In genomic region chr10:80471715-80472233, GRCh38 we compare ENCODE assay signal across 8 cellular contexts.
DNase-seq lines count a peak whose midpoint lies in the region; ATAC-seq lines count a peak whose summit lies in the region.

No MANE protein-coding gene starts in this region.

- no peaks in the 10 kb centered on the region for H3K9me3 Mint-ChIP-seq in activated naive CD8-positive, alpha-beta T cell (ENCODE audit: low read depth)

- DNase-seq in DMS53 treated with DMSO at 0.1 percent for 48 hours (lab: John Stamatoyannopoulos, UW; ENCODE audit: unreplicated experiment) = peak; percentile 24
- DNase-seq in stimulated activated CD4-positive, alpha-beta T cell treated with anti-CD3 and anti-CD28 coated beads, Interleukin-1b, Interleukin-23, amount 100 ng/mL, for 48 hours = peak; percentile 70
- DNase-seq in iPS-NIHi7 (ENCODE audit: extremely low spot score) = no peak
- DNase-seq in SW 1271 (lab: John Stamatoyannopoulos, UW) = no peak
- DNase-seq in NCI-H524 (lab: John Stamatoyannopoulos, UW) = no peak

- peaks cover 5% of the 10 kb centered on the region for H3K36me3 Mint-ChIP-seq in activated naive CD8-positive, alpha-beta T cell

- H3K4me3 Mint-ChIP-seq in activated naive CD8-positive, alpha-beta T cell = peak overlapping the region; percentile 68

- no peaks in the 10 kb centered on the region for H3K27me3 Mint-ChIP-seq in activated naive CD8-positive, alpha-beta T cell

- H3K27ac Mint-ChIP-seq in activated naive CD8-positive, alpha-beta T cell = peak overlapping the region; percentile 93

- peaks cover 89% of the 10 kb centered on the region for H3K4me1 Mint-ChIP-seq in activated naive CD8-positive, alpha-beta T cell (ENCODE audit: low read depth)

- ATAC-seq in GM21390 (IDR thresholded peaks at IDR 0.05; ENCODE audit: unreplicated experiment) = peak; percentile 59
- peak; percentile 29 for ATAC-seq in HG03558 (IDR thresholded peaks at IDR 0.05; ENCODE audit: extremely low read depth, unreplicated experiment)

Comparison
In these comparisons a context has a peak if more than half of its experiments do, and no peak if none do; other contexts are left out.
1. DNase-seq: peak in DMS53 treated with DMSO at 0.1 percent for 48 hours (single experiment) and stimulated activated CD4-positive, alpha-beta T cell treated with anti-CD3 and anti-CD28 coated beads, Interleukin-1b, Interleukin-23, amount 100 ng/mL, for 48 hours (single experiment); none in iPS-NIHi7 (single experiment), SW 1271 (0 of 2) and NCI-H524 (0 of 2).